Comparison of ENCODE assay signal across 8 cellular contexts in genomic region chr10:97445722-97446639, GRCh38. TPM values are rescaled to one million over a fixed set of nuclear protein-coding genes. Genes with fewer than 3 reads are reported as not detected.
DNase-seq lines count a peak whose midpoint lies in the region; ATAC-seq and TF ChIP-seq lines count a peak whose summit lies in the region.

Gene EXOSC1, minus strand, starts transcription at chr10:97446006. Its CDS starts 21 bp downstream, at chr10:97445985.
Gene ZDHHC16, plus strand, starts transcription at chr10:97446175. Its CDS starts 5,501 bp downstream, at chr10:97451676.

- H3K36me3 Mint-ChIP-seq in effector memory CD8-positive, alpha-beta T cell (ENCODE audit: insufficient read depth) = peaks cover 21% of the 10 kb centered on the region

- H3K27me3 Mint-ChIP-seq in effector memory CD8-positive, alpha-beta T cell = no peaks in the 10 kb centered on the region

- peaks cover 32 to 34% of the 10 kb centered on the region in 2 donors for H3K4me1 Mint-ChIP-seq in effector memory CD8-positive, alpha-beta T cell (ENCODE audit: low read depth in 2 of 2)

- POLR2A ChIA-PET in activated CD8-positive, alpha-beta memory T cell treated with anti-CD3 and anti-CD28 coated beads for 36 hours (lab: Charles Lee) = interaction anchor here (0.8 to 3.4 kb wide), 3 partner anchors 18 to 45 kb away, joined by 4 to 22 read pairs (median 7); partner anchors contain the start of gene RRP12

- H3K4me3 Mint-ChIP-seq in effector memory CD8-positive, alpha-beta T cell = peak within 1 kb of the TSS; percentile 99 to 100

- CTCF ChIA-PET in activated CD8-positive, alpha-beta memory T cell treated with anti-CD3 and anti-CD28 coated beads for 36 hours (lab: Charles Lee) = interaction anchor here (1.2 to 2.6 kb wide), 3 partner anchors 12 to 33 kb away, joined by 3 to 8 read pairs (median 5); no protein-coding TSS in a partner anchor

- DNase-seq in COLO668 (lab: John Stamatoyannopoulos, UW; ENCODE audit: unreplicated experiment) = peak; percentile 81
- DNase-seq in GM20000 (ENCODE audit: low spot score) = peak; percentile 98
- peak; percentile 89 for DNase-seq in HT-29 (ENCODE audit: low spot score)
- DNase-seq in NOMO-1 (lab: John Stamatoyannopoulos, UW; ENCODE audit: unreplicated experiment in 2 of 2) = peak; percentile 96
- peak; percentile 82 to 85 (median 84) for DNase-seq in effector memory CD8-positive, alpha-beta T cell
- DNase-seq in medulla oblongata (ENCODE audit: extremely low spot score) = peak; percentile 99
- peak; percentile 81 for DNase-seq in stimulated activated CD8-positive, alpha-beta memory T cell treated with anti-CD3 and anti-CD28 coated beads, Interleukin-12 subunit alpha, Interleukin-12 subunit beta, amount 100 ng/mL, for 1 hour (ENCODE audit: low read depth)

- ATAC-seq in effector memory CD8-positive, alpha-beta T cell (replicated peaks) = peak; percentile 96

- peak within 1 kb of the TSS; percentile 95 to 96 for H3K27ac Mint-ChIP-seq in effector memory CD8-positive, alpha-beta T cell

- no peaks in the 10 kb centered on the region for H3K9me3 Mint-ChIP-seq in effector memory CD8-positive, alpha-beta T cell

- TF ChIP-seq CTCF in GM20000 (IDR thresholded peaks at IDR 0.05; ENCODE audit: extremely low read depth, missing control alignments) = no peak

RNA-seq across cellular contexts. Expression of gene EXOSC1, which starts in this region (rescaled TPM):
- 35.6 and 44.3 TPM in 2 replicates for total RNA-seq in HT-29 (2014; rRNA removed; shearing (Covaris generic))
- total RNA-seq in activated CD8-positive, alpha-beta memory T cell treated with anti-CD3 and anti-CD28 coated beads for 36 hours = 10 to 100 TPM; 62.5 to 63.3 TPM

RNA-seq across cellular contexts. Expression of gene ZDHHC16, which starts in this region (rescaled TPM):
- total RNA-seq in HT-29 (2014; rRNA removed; shearing (Covaris generic)) = 43.8 and 48.4 TPM in 2 replicates
- total RNA-seq in activated CD8-positive, alpha-beta memory T cell treated with anti-CD3 and anti-CD28 coated beads for 36 hours = 10 to 100 TPM; 55.0 to 57.3 TPM

Comparison
In these comparisons a context has a peak if more than half of its experiments do, and no peak if none do; other contexts are left out.
1. Peak in every context shown above with its lines: DNase-seq and ATAC-seq.